Comparison of ENCODE assay signal across 1 cellular context in the genomic region with DNA sequence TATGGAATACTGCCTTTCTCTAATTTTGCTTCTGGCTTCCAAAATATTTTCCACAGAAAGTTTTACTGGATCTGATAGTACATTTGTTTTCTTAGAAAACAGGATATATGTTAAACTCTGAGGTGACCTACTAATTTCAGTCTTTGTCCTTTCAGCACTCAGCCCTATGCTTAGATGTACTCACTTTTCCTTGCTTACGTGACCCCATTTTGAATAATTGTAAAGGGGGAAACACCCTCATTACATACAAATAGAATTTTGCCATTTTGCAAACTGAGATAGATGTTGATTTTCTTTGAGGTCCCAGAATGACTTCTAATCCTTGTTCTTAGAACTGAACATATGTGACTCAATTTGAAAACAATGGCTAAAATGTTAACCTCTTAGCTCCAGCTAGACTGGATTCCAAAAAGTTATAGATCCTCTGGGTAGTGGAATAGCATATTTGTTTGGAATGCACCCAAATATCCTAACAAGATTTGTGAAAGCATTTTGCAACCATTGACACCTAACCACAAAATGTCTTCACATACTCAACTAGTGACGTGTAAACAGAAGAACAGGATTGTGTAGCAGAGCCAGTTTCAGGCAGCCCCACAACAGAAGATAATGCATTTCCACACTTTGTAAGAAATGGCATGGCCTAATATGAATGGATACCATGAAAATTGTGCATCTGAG.
TF ChIP-seq lines count a peak whose summit lies in the region.

No MANE protein-coding gene starts in this region.

TF ChIP-seq in HCT116, 20 proteins besides CTCF, POLR2A, EP300 and RAD21 (continued from another document):
- TF ChIP-seq CBX3 (IDR thresholded peaks at IDR 0.05; ENCODE audit: low read depth) (no peak), JUND (IDR thresholded peaks at IDR 0.05) (no peak), SP1 (IDR thresholded peaks at IDR 0.05; ENCODE audit: low read depth) (no peak), FOSL1 (IDR thresholded peaks at IDR 0.05; ENCODE audit: low read depth) (no peak), ELF1 (IDR thresholded peaks at IDR 0.05; ENCODE audit: borderline replicate concordance, low read depth) (no peak), CEBPB (IDR thresholded peaks at IDR 0.05; ENCODE audit: low read depth) (no peak), SRF (IDR thresholded peaks at IDR 0.05; ENCODE audit: low read depth) (no peak), SIN3A (IDR thresholded peaks at IDR 0.05; ENCODE audit: low read depth) (no peak), TCF7L2 (IDR thresholded peaks at IDR 0.05; ENCODE audit: borderline replicate concordance, extremely low read depth, insufficient read depth, insufficient read length) (no peak), EZH2phosphoT487 (IDR thresholded peaks at IDR 0.05; ENCODE audit: borderline replicate concordance) (no peak)
- TF ChIP-seq, protein P1, sequence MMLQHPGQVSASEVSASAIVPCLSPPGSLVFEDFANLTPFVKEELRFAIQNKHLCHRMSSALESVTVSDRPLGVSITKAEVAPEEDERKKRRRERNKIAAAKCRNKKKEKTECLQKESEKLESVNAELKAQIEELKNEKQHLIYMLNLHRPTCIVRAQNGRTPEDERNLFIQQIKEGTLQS (IDR thresholded peaks at IDR 0.05): no peak
- TF ChIP-seq, protein P2, sequence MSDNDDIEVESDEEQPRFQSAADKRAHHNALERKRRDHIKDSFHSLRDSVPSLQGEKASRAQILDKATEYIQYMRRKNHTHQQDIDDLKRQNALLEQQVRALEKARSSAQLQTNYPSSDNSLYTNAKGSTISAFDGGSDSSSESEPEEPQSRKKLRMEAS (IDR thresholded peaks at IDR 0.05): no peak
- TF ChIP-seq, protein P3, sequence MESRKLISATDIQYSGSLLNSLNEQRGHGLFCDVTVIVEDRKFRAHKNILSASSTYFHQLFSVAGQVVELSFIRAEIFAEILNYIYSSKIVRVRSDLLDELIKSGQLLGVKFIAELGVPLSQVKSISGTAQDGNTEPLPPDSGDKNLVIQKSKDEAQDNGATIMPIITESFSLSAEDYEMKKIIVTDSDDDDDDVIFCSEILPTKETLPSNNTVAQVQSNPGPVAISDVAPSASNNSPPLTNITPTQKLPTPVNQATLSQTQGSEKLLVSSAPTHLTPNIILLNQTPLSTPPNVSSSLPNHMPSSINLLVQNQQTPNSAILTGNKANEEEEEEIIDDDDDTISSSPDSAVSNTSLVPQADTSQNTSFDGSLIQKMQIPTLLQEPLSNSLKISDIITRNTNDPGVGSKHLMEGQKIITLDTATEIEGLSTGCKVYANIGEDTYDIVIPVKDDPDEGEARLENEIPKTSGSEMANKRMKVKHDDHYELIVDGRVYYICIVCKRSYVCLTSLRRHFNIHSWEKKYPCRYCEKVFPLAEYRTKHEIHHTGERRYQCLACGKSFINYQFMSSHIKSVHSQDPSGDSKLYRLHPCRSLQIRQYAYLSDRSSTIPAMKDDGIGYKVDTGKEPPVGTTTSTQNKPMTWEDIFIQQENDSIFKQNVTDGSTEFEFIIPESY (IDR thresholded peaks at IDR 0.05; ENCODE audit: extremely low read depth, insufficient replicate concordance, low read length): no peak
